1 cellular context compared by ENCODE assay signal in the genomic region with DNA sequence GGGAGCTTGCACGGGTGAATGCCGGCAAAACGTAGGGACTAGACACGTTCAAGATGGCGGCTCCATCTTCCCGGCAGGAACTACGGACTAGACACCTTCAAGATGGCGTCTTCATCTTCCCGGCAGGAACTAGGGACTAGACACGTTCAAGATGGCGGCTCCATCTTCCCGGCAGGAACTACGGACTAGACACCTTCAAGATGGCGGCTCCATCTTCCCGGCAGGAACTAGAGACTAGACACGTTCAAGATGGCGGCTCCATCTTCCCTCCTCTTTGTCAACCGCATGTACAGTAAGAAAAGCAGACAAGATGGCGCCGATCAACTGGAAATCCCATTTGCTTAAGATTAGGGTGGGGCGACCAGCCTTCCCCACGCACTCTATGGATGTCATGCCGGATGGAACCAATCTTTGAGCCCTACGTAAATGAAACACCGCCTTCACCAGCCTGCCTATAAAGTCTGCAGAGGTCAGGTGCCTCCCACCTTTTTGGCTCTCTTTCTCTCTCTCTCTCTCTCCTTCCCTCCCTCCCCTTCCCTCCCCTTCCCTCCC.
TF ChIP-seq lines count a peak whose summit lies in the region.

No MANE protein-coding gene starts in this region.

TF ChIP-seq in GM12878, 131 proteins besides CTCF, POLR2A, EP300 and RAD21 (continued from another document and continues in another):
- TF ChIP-seq, protein P1, sequence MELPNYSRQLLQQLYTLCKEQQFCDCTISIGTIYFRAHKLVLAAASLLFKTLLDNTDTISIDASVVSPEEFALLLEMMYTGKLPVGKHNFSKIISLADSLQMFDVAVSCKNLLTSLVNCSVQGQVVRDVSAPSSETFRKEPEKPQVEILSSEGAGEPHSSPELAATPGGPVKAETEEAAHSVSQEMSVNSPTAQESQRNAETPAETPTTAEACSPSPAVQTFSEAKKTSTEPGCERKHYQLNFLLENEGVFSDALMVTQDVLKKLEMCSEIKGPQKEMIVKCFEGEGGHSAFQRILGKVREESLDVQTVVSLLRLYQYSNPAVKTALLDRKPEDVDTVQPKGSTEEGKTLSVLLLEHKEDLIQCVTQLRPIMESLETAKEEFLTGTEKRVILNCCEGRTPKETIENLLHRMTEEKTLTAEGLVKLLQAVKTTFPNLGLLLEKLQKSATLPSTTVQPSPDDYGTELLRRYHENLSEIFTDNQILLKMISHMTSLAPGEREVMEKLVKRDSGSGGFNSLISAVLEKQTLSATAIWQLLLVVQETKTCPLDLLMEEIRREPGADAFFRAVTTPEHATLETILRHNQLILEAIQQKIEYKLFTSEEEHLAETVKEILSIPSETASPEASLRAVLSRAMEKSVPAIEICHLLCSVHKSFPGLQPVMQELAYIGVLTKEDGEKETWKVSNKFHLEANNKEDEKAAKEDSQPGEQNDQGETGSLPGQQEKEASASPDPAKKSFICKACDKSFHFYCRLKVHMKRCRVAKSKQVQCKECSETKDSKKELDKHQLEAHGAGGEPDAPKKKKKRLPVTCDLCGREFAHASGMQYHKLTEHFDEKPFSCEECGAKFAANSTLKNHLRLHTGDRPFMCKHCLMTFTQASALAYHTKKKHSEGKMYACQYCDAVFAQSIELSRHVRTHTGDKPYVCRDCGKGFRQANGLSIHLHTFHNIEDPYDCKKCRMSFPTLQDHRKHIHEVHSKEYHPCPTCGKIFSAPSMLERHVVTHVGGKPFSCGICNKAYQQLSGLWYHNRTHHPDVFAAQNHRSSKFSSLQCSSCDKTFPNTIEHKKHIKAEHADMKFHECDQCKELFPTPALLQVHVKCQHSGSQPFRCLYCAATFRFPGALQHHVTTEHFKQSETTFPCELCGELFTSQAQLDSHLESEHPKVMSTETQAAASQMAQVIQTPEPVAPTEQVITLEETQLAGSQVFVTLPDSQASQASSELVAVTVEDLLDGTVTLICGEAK (IDR thresholded peaks at IDR 0.05; ENCODE audit: borderline replicate concordance): peak; percentile 79; the same call in 1 of the 2 replicates
- TF ChIP-seq TBL1XR1 (IDR thresholded peaks at IDR 0.05; ENCODE audit: low read depth, low read length) (no peak), NFYA (IDR thresholded peaks at IDR 0.05; ENCODE audit: borderline replicate concordance, low read depth, low read length) (no peak), SRF (IDR thresholded peaks at IDR 0.05; ENCODE audit: low read depth in 2 of 2, low read length in 2 of 2) (no peak), SMARCA5 (IDR thresholded peaks at IDR 0.05) (no peak), NRF1 (conservative IDR thresholded peaks at IDR 0.05; ENCODE audit: low read depth, low read length) (no peak), CBFB (IDR thresholded peaks at IDR 0.05; ENCODE audit: low read depth) (no peak), ZBED1 (IDR thresholded peaks at IDR 0.05; ENCODE audit: borderline replicate concordance) (no peak), RFX5 (IDR thresholded peaks at IDR 0.05; ENCODE audit: low read depth, low read length) (no peak), CBX5 (IDR thresholded peaks at IDR 0.05; ENCODE audit: low read depth) (peak; percentile 47; the same call in 1 of the 2 replicates), RCOR1 (conservative IDR thresholded peaks at IDR 0.05; ENCODE audit: low read depth, low read length) (no peak), GABPA (IDR thresholded peaks at IDR 0.05; ENCODE audit: low read depth) (peak; percentile 88), SP1 (IDR thresholded peaks at IDR 0.05; ENCODE audit: low read depth, low read length) (peak; percentile 39), IKZF1 (conservative IDR thresholded peaks at IDR 0.05) (peak; percentile 63; the same call in 1 of the 2 replicates), RUNX3 (IDR thresholded peaks at IDR 0.05; ENCODE audit: low read length) (peak; percentile 67), CREB1 (IDR thresholded peaks at IDR 0.05; ENCODE audit: low read depth) (peak; percentile 74), PAX5 (IDR thresholded peaks at IDR 0.05; ENCODE audit: borderline replicate concordance, low read depth, low read length) (no peak), BRCA1 (IDR thresholded peaks at IDR 0.05; ENCODE audit: low read depth, low read length) (no peak), MYC (IDR thresholded peaks at IDR 0.05; ENCODE audit: insufficient read depth, insufficient read length, insufficient replicate concordance, low read length, severe bottlenecking) (no peak), SUPT20H (IDR thresholded peaks at IDR 0.05; ENCODE audit: borderline replicate concordance, control insufficient read depth, low read depth, low read length) (no peak), MTA2 (IDR thresholded peaks at IDR 0.05; ENCODE audit: low read depth) (no peak), CREM (IDR thresholded peaks at IDR 0.05; ENCODE audit: low read depth) (peak; percentile 81; the same call in 1 of the 2 replicates), SIX5 (IDR thresholded peaks at IDR 0.05; ENCODE audit: low read depth, low read length, severe bottlenecking) (peak; percentile 76), HCFC1 (IDR thresholded peaks at IDR 0.05; ENCODE audit: low read length) (peak; percentile 86), SREBF1 (IDR thresholded peaks at IDR 0.05; ENCODE audit: low read length) (no peak), BCL11A (IDR thresholded peaks at IDR 0.05; ENCODE audit: low read depth, low read length) (no peak), EED (IDR thresholded peaks at IDR 0.05; ENCODE audit: low read depth) (peak; percentile 90), RB1 (IDR thresholded peaks at IDR 0.05; ENCODE audit: borderline replicate concordance) (no peak), HDGF (IDR thresholded peaks at IDR 0.05) (peak; percentile 57; the same call in 1 of the 2 replicates), ZNF384 (IDR thresholded peaks at IDR 0.05; ENCODE audit: borderline replicate concordance, low read depth, low read length) (no peak), TCF12 (IDR thresholded peaks at IDR 0.05; ENCODE audit: low read depth, low read length) (no peak), ATF7 (IDR thresholded peaks at IDR 0.05; ENCODE audit: low read depth) (0 out of 2 replicates have a peak, but pooled peaks have one; percentile 18), SMAD5 (IDR thresholded peaks at IDR 0.05; ENCODE audit: low read depth) (no peak), NBN (IDR thresholded peaks at IDR 0.05) (peak; percentile 46; the same call in 1 of the 2 replicates), BHLHE40 (IDR thresholded peaks at IDR 0.05; ENCODE audit: borderline replicate concordance in 1 of 2, low read depth in 2 of 2, low read length in 1 of 2) (no peak; a peak in 1 of 4 replicates), IRF4 (IDR thresholded peaks at IDR 0.05; ENCODE audit: low read depth, low read length) (peak; percentile 10; the same call in 1 of the 2 replicates), RAD51 (IDR thresholded peaks at IDR 0.05) (peak; percentile 46; the same call in 1 of the 2 replicates), SUZ12 (IDR thresholded peaks at IDR 0.05; ENCODE audit: unreplicated experiment) (no peak), TARDBP (IDR thresholded peaks at IDR 0.05; ENCODE audit: borderline replicate concordance) (peak; percentile 75; the same call in 1 of the 2 replicates), MXI1 (IDR thresholded peaks at IDR 0.05; ENCODE audit: low read depth, low read length) (no peak), SMAD1 (IDR thresholded peaks at IDR 0.05; ENCODE audit: low read depth, partially characterized antibody) (no peak), BACH1 (IDR thresholded peaks at IDR 0.05; ENCODE audit: borderline replicate concordance) (no peak), TCF3 (IDR thresholded peaks at IDR 0.05; ENCODE audit: borderline replicate concordance, insufficient read depth, low read depth, low read length) (no peak)
- TF ChIP-seq, protein P2, sequence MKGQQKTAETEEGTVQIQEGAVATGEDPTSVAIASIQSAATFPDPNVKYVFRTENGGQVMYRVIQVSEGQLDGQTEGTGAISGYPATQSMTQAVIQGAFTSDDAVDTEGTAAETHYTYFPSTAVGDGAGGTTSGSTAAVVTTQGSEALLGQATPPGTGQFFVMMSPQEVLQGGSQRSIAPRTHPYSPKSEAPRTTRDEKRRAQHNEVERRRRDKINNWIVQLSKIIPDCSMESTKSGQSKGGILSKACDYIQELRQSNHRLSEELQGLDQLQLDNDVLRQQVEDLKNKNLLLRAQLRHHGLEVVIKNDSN (IDR thresholded peaks at IDR 0.05; ENCODE audit: borderline replicate concordance, extremely low read length, insufficient read depth, low read depth, low read length): no peak
- TF ChIP-seq, protein P3, sequence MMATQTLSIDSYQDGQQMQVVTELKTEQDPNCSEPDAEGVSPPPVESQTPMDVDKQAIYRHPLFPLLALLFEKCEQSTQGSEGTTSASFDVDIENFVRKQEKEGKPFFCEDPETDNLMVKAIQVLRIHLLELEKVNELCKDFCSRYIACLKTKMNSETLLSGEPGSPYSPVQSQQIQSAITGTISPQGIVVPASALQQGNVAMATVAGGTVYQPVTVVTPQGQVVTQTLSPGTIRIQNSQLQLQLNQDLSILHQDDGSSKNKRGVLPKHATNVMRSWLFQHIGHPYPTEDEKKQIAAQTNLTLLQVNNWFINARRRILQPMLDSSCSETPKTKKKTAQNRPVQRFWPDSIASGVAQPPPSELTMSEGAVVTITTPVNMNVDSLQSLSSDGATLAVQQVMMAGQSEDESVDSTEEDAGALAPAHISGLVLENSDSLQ (IDR thresholded peaks at IDR 0.05): peak; percentile 75
- TF ChIP-seq, protein P4, sequence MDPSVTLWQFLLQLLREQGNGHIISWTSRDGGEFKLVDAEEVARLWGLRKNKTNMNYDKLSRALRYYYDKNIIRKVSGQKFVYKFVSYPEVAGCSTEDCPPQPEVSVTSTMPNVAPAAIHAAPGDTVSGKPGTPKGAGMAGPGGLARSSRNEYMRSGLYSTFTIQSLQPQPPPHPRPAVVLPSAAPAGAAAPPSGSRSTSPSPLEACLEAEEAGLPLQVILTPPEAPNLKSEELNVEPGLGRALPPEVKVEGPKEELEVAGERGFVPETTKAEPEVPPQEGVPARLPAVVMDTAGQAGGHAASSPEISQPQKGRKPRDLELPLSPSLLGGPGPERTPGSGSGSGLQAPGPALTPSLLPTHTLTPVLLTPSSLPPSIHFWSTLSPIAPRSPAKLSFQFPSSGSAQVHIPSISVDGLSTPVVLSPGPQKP (IDR thresholded peaks at IDR 0.05; ENCODE audit: low read depth, low read length): 0 out of 2 replicates have a peak, but pooled peaks have one; percentile 24
- TF ChIP-seq, protein P5, sequence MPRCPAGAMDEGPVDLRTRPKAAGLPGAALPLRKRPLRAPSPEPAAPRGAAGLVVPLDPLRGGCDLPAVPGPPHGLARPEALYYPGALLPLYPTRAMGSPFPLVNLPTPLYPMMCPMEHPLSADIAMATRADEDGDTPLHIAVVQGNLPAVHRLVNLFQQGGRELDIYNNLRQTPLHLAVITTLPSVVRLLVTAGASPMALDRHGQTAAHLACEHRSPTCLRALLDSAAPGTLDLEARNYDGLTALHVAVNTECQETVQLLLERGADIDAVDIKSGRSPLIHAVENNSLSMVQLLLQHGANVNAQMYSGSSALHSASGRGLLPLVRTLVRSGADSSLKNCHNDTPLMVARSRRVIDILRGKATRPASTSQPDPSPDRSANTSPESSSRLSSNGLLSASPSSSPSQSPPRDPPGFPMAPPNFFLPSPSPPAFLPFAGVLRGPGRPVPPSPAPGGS (IDR thresholded peaks at IDR 0.05; ENCODE audit: borderline replicate concordance, insufficient read depth, low read depth, low read length, poor library complexity, severe bottlenecking): no peak
- TF ChIP-seq, protein P6, sequence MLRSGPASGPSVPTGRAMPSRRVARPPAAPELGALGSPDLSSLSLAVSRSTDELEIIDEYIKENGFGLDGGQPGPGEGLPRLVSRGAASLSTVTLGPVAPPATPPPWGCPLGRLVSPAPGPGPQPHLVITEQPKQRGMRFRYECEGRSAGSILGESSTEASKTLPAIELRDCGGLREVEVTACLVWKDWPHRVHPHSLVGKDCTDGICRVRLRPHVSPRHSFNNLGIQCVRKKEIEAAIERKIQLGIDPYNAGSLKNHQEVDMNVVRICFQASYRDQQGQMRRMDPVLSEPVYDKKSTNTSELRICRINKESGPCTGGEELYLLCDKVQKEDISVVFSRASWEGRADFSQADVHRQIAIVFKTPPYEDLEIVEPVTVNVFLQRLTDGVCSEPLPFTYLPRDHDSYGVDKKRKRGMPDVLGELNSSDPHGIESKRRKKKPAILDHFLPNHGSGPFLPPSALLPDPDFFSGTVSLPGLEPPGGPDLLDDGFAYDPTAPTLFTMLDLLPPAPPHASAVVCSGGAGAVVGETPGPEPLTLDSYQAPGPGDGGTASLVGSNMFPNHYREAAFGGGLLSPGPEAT (IDR thresholded peaks at IDR 0.05; ENCODE audit: low read depth): peak; percentile 84
- TF ChIP-seq, protein P7, sequence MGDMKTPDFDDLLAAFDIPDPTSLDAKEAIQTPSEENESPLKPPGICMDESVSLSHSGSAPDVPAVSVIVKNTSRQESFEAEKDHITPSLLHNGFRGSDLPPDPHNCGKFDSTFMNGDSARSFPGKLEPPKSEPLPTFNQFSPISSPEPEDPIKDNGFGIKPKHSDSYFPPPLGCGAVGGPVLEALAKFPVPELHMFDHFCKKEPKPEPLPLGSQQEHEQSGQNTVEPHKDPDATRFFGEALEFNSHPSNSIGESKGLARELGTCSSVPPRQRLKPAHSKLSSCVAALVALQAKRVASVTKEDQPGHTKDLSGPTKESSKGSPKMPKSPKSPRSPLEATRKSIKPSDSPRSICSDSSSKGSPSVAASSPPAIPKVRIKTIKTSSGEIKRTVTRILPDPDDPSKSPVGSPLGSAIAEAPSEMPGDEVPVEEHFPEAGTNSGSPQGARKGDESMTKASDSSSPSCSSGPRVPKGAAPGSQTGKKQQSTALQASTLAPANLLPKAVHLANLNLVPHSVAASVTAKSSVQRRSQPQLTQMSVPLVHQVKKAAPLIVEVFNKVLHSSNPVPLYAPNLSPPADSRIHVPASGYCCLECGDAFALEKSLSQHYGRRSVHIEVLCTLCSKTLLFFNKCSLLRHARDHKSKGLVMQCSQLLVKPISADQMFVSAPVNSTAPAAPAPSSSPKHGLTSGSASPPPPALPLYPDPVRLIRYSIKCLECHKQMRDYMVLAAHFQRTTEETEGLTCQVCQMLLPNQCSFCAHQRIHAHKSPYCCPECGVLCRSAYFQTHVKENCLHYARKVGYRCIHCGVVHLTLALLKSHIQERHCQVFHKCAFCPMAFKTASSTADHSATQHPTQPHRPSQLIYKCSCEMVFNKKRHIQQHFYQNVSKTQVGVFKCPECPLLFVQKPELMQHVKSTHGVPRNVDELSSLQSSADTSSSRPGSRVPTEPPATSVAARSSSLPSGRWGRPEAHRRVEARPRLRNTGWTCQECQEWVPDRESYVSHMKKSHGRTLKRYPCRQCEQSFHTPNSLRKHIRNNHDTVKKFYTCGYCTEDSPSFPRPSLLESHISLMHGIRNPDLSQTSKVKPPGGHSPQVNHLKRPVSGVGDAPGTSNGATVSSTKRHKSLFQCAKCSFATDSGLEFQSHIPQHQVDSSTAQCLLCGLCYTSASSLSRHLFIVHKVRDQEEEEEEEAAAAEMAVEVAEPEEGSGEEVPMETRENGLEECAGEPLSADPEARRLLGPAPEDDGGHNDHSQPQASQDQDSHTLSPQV (IDR thresholded peaks at IDR 0.05): peak; percentile 99
- TF ChIP-seq, protein P8, sequence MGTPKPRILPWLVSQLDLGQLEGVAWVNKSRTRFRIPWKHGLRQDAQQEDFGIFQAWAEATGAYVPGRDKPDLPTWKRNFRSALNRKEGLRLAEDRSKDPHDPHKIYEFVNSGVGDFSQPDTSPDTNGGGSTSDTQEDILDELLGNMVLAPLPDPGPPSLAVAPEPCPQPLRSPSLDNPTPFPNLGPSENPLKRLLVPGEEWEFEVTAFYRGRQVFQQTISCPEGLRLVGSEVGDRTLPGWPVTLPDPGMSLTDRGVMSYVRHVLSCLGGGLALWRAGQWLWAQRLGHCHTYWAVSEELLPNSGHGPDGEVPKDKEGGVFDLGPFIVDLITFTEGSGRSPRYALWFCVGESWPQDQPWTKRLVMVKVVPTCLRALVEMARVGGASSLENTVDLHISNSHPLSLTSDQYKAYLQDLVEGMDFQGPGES (IDR thresholded peaks at IDR 0.05): no peak
